ENCODE assay signal across 11 cellular contexts in the genomic region with DNA sequence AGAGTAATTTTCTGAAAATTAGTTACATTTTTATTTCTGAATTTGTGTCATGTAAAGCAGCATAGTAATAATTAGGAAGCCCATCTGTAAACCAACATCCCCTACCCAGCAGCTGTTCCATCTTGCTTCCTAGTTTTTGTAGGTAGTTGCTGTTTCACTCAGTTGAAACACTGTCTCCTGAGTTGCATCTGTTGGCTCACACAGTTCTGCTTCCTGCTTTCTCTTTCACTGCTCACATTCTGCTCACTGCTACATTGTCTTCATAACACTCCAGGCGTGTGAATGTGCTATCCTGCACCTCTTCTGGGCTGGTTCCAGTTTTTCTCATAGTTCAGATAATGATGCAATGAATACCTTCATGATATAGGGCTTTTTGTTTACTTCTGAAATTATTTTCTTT.
A peak's percentile ranks its signal among the peaks of the same experiment; 100 is the strongest.
DNase-seq lines count a peak whose midpoint lies in the region; ATAC-seq, FAIRE-seq and TF ChIP-seq lines count a peak whose summit lies in the region.
"Had no signal": no experiment of that assay in that cellular context is flagged by ENCODE, and none has a peak within 500 bp of the region (broad histone marks: within the 10 kb centered on the region; RNA-seq: fewer than 3 reads in every experiment).

No MANE protein-coding gene starts in this region.

- peak; percentile 76 for FAIRE-seq in GM12892 (lab: Jason Lieb, UNC)
- FAIRE-seq: endothelial cell of umbilical vein had no signal

- H3K79me1 ChIP-seq in trophoblast cell (ENCODE audit: low read length) = no peaks in the 10 kb centered on the region

- no peak overlapping the region for H3K27ac ChIP-seq in trophoblast cell (ENCODE audit: low read depth, low read length)
- no peak overlapping the region for H3K27ac ChIP-seq in prostate gland

- H3K9me3 ChIP-seq in trophoblast cell (ENCODE audit: insufficient read depth, low read depth, low read length) = peaks cover 4% of the 10 kb centered on the region
- H3K9me3 ChIP-seq in prostate gland = no peaks in the 10 kb centered on the region

- ATAC-seq in GM19372 (IDR thresholded peaks at IDR 0.05; ENCODE audit: low read depth, unreplicated experiment) (peak; percentile 91), HG02840 (IDR thresholded peaks at IDR 0.05; ENCODE audit: low FRiP score, unreplicated experiment) (peak; percentile 82), HG03521 (IDR thresholded peaks at IDR 0.05; ENCODE audit: unreplicated experiment) (peak; percentile 89), omental fat pad (ENCODE audit: low FRiP score) (no peak)

- H2BK120ac ChIP-seq in trophoblast cell (ENCODE audit: insufficient read depth, low read length, poor library complexity) = no peak overlapping the region

- no peak overlapping the region for H4K91ac ChIP-seq in trophoblast cell (ENCODE audit: low read depth, low read length)

- no peak overlapping the region for H3K23ac ChIP-seq in trophoblast cell (ENCODE audit: low read length)

- WGBS in trophoblast cell (ENCODE audit: extremely low coverage, insufficient coverage, insufficient read length) = no CpG with 5 or more reads among the region's 1 CpG
- 9% methylated on average over 1 of the region's 1 CpG for WGBS in prostate gland

- H3K14ac ChIP-seq in trophoblast cell (ENCODE audit: low read length) = no peak overlapping the region

- H3K18ac ChIP-seq in trophoblast cell (ENCODE audit: low read length) = no peak overlapping the region

- intact Hi-C loops in prostate gland (cut with DNase I) = no loop called here

- no peak overlapping the region for H4K12ac ChIP-seq in trophoblast cell (ENCODE audit: low read depth, low read length)

- H3K4ac ChIP-seq in trophoblast cell (ENCODE audit: low read depth, low read length) = no peak overlapping the region

- DNase-seq in GM12892 (ENCODE audit: insufficient read length) (peak; percentile 23), HT-29 (ENCODE audit: low spot score) (no peak), omental fat pad (ENCODE audit: low spot score) (no peak), trophoblast cell (no peak), prostate gland (ENCODE audit: low spot score) (no peak)
- DNase-seq: amniotic stem cell, naive B cell had no signal

- no peak overlapping the region for H4K8ac ChIP-seq in trophoblast cell (ENCODE audit: low read depth, low read length)

- H2BK12ac ChIP-seq in trophoblast cell (ENCODE audit: low read length) = no peak overlapping the region

- no peaks in the 10 kb centered on the region for H3K36me3 ChIP-seq in trophoblast cell (ENCODE audit: control insufficient read depth in 1 of 2, insufficient read depth in 2 of 2, low read length in 2 of 2)
- no peaks in the 10 kb centered on the region for H3K36me3 ChIP-seq in prostate gland

- H2AK5ac ChIP-seq in trophoblast cell (ENCODE audit: low read length) = no peak overlapping the region

- TF ChIP-seq CTCF in omental fat pad (IDR thresholded peaks at IDR 0.05) = no peak
- no peak for TF ChIP-seq CTCF in prostate gland (IDR thresholded peaks at IDR 0.05)

- H3K79me2 ChIP-seq in trophoblast cell (ENCODE audit: control insufficient read depth, insufficient read depth, low read length, poor library complexity) = no peaks in the 10 kb centered on the region

- H2BK5ac ChIP-seq in trophoblast cell (ENCODE audit: low read depth, low read length, poor library complexity) = no peak overlapping the region

- no peak overlapping the region for H3K9ac ChIP-seq in trophoblast cell (ENCODE audit: low read length)

- TF ChIP-seq POLR2A in GM12892 (IDR thresholded peaks at IDR 0.05; ENCODE audit: low read depth, low read length) (no peak), prostate gland (IDR thresholded peaks at IDR 0.05) (no peak)

- no peaks in the 10 kb centered on the region for H3K27me3 ChIP-seq in trophoblast cell (ENCODE audit: insufficient read depth, low read length)
- H3K27me3 ChIP-seq in prostate gland (replicated peaks; ENCODE audit: insufficient read depth) = no peaks in the 10 kb centered on the region

- no peak overlapping the region for H2AFZ ChIP-seq in trophoblast cell (ENCODE audit: insufficient read depth, low read length, poor library complexity)

- H3K4me2 ChIP-seq in trophoblast cell (ENCODE audit: low read length) = no peak overlapping the region

- H3K4me1 ChIP-seq in trophoblast cell (ENCODE audit: control insufficient read depth in 1 of 2, insufficient read depth in 2 of 2, low read length in 2 of 2) (no peaks in the 10 kb centered on the region), prostate gland (replicated peaks) (no peaks in the 10 kb centered on the region)

- H3K4me3 ChIP-seq in trophoblast cell (ENCODE audit: low read depth, low read length) = no peak overlapping the region
- no peak overlapping the region for H3K4me3 ChIP-seq in prostate gland
